In the genomic region with DNA sequence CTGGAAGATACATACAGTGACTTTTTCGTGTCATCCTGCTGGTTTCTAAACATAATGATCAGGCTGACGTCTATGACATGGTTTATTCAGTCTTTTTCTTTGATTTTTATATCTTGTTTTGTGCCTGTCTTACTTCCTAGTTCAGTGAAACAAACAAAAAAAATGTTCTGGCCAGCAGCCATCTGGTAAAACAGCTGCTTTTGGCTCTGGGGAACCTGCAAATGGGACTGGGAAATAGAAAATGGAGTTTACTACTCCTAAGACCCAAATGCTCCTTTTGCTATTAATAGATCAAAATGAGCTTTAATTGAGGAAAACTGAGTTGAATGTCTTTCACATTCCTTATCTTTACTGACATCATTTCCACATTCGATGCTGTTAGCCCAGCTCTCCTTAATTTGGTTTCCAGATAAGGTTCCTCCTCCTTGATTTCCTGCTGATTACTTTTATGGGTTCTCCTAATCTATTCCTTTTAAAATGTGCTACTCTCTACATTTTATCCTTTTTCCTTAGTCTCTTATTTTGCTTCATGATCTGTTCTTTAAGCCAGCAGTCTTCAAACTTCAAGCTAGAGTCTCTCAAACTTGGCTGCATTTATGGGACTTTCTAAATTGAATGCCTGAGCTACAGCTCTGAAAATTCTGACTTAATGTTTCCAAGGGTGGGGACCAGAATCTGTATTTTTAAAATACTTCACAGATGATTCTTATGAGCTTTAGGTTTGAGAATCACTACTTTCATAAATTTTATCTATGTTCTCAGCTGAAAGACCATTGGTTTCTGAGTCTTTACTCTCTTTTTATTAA, we compare ENCODE assay signal across 16 cellular contexts.
DNase-seq lines count a peak whose midpoint lies in the region; ATAC-seq and TF ChIP-seq lines count a peak whose summit lies in the region.
"Had no signal": no experiment of that assay in that cellular context is flagged by ENCODE, and none has a peak within 500 bp of the region (broad histone marks: within the 10 kb centered on the region; RNA-seq: fewer than 3 reads in every experiment).

No MANE protein-coding gene starts in this region.

- no peak for TF ChIP-seq POLR2A in esophagus muscularis mucosa (IDR thresholded peaks at IDR 0.05; ENCODE audit: low read depth)

- H3K9me3 ChIP-seq in esophagus muscularis mucosa = no peaks in the 10 kb centered on the region
- H3K9me3 ChIP-seq: neutrophil had no signal

- intact Hi-C loops in Right ventricle myocardium superior (cut with DNase I) = no loop called here
- intact Hi-C loops in cardiac septum (cut with DNase I) = no loop called here
- intact Hi-C loops in esophagus muscularis mucosa (cut with DNase I) = no loop called here

- H3K36me3 ChIP-seq in esophagus muscularis mucosa = no peaks in the 10 kb centered on the region
- H3K36me3 ChIP-seq: neutrophil had no signal

- H3K27me3 ChIP-seq in esophagus muscularis mucosa = no peaks in the 10 kb centered on the region
- H3K27me3 ChIP-seq: foreskin keratinocyte, neutrophil had no signal

- TF ChIP-seq CTCF in esophagus muscularis mucosa (IDR thresholded peaks at IDR 0.05) = no peak

- peak; percentile 68 for ATAC-seq in Right ventricle myocardium superior (ENCODE audit: poor library complexity)
- ATAC-seq in HG03045 (IDR thresholded peaks at IDR 0.05; ENCODE audit: unreplicated experiment) = no peak
- no peak for ATAC-seq in GM18870 (IDR thresholded peaks at IDR 0.05; ENCODE audit: unreplicated experiment)
- ATAC-seq: activated CD8-positive, alpha-beta memory T cell treated with anti-CD3 and anti-CD28 coated beads, Interleukin-2, amount 10 ng/mL, durations not matched to agents 7 days and 5 days; foreskin keratinocyte; left colon had no signal

- no peak overlapping the region for H3K4me3 ChIP-seq in esophagus muscularis mucosa

- DNase-seq in Right ventricle myocardium superior (no peak), cardiac septum (ENCODE audit: low spot score) (no peak), esophagus muscularis mucosa (ENCODE audit: extremely low spot score) (no peak), lung microvascular endothelial cell (ENCODE audit: low read depth in 2 of 2) (peak; percentile 15 to 30), NCI-H345 (lab: John Stamatoyannopoulos, UW) (no peak), HK-2 (ENCODE audit: unreplicated experiment) (no peak)
- DNase-seq: activated CD8-positive, alpha-beta memory T cell treated with anti-CD3 and anti-CD28 coated beads, Interleukin-2, amount 10 ng/mL, durations not matched to agents 7 days and 5 days; COR-L47; foreskin keratinocyte; left colon; NCI-H2081; SIG-M5; substantia nigra had no signal

- peaks cover 7 to 14% (median 10%) of the 10 kb centered on the region in 4 donors for H3K4me1 ChIP-seq in esophagus muscularis mucosa
- H3K4me1 ChIP-seq: foreskin keratinocyte had no signal

- WGBS in esophagus muscularis mucosa = 21% methylated on average over 3 of the region's 3 CpGs

- TF ChIP-seq EP300 in esophagus muscularis mucosa (IDR thresholded peaks at IDR 0.05) = no peak

- peak overlapping the region; percentile 2 to 19 (median 14) for H3K27ac ChIP-seq in esophagus muscularis mucosa (replicated peaks in 1 of 4)
- H3K27ac ChIP-seq: foreskin keratinocyte, neutrophil had no signal

Comparison
In these comparisons a context has a peak if more than half of its experiments do, and no peak if none do; other contexts are left out.
1. DNase-seq: peak in lung microvascular endothelial cell (2 of 2); none in Right ventricle myocardium superior (single experiment), cardiac septum (single experiment), esophagus muscularis mucosa (single experiment), NCI-H345 (single experiment) and HK-2 (single experiment).